ENCODE assay signal across 1 cellular context in the genomic region with DNA sequence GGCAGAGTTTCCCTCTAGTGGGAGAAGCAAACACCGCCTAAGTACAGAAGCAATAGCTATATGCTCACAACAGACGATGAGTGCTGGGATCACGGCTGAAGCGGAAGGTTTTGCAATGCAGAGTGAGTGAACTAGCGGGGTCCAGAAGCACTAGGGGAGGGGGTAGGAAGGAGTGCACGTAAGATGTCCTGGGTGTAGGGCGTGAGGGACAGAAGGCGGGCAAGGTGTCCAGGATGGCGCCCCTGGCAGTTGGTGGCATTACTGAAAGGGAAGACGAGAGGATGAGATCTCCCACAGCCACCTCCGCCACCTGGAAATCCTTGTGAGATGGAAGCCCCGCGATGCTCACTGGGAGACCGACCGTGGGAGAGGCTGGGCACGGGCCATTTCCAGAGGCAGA.
TF ChIP-seq lines count a peak whose summit lies in the region.

No MANE protein-coding gene starts in this region.

TF ChIP-seq in A549, 52 proteins besides CTCF, POLR2A, EP300 and RAD21 (continued from another document):
- TF ChIP-seq NR3C1 (IDR thresholded peaks at IDR 0.05), result no peak
TF ChIP-seq in A549: peak in this region for 0.
